Comparison of ENCODE assay signal across 1 cellular context in the genomic region with DNA sequence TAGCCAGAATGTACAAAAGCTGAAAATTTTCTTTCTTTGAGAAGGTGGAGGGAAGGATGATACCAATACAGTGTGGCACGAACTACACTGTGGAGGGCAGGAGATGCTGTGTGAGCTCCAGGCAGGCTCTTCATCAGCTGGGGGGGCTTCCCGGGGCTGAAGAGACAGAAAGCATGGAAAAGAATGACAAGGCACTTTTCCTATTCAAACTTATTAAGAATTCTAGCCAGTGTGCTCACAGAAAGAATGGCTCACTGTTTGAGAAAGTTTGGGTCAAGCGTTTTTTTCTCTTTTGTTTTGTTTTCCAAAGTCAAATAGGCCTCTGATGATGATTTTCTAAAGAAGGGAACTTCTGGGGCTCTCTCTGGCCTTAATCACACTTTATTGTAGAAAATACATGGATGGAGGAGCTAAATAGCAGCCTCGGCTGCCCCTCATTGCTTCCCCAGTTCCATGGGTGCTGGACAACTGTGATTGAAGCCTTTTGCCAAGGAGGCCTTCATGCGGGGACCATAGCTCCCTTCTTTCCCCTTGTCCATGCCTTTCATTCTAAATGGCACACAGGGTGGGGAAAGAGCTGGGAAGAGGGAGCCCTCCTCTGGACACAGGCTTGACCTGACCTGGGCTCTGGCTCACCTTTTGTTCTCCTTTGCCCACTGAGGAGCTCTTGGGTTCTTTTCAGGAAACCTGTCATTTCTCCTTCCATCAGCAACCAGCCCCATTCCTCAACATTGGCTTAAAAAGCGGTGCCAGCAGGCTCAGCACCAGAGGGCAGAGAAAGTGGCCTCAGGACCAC.
A peak's percentile ranks its signal among the peaks of the same experiment; 100 is the strongest.
TF ChIP-seq lines count a peak whose summit lies in the region.

No MANE protein-coding gene starts in this region.

TF ChIP-seq in HepG2, 621 proteins besides CTCF, POLR2A, EP300 and RAD21:
- TF ChIP-seq SRSF4 (IDR thresholded peaks at IDR 0.05; ENCODE audit: low read depth, low read length, poor library complexity, severe bottlenecking) (no peak), NFE2L2 (IDR thresholded peaks at IDR 0.05; ENCODE audit: low read length) (peak; percentile 51; the same call in 1 of the 2 replicates)
